25 cellular contexts compared by ENCODE assay signal in the genomic region with DNA sequence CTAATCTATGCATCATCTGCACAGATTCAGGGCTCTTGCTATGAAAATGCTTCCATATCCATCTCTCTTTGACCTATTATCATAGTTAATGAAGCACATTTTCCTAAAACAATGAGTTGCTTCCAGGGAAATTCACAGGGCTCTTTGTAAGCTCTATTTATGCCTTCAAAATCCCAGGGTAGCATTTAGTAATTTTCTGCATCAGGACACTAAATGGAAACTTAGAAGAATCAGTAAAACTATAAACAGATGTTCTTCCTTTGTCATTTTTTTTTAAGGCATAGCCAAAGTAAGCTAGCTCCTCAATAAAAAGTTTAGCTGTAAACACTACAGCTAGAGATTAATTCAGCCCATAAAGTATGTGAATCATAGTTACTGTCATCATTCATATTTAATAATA.
DNase-seq lines count a peak whose midpoint lies in the region; ATAC-seq, FAIRE-seq and TF ChIP-seq lines count a peak whose summit lies in the region.
"Had no signal": no experiment of that assay in that cellular context is flagged by ENCODE, and none has a peak within 500 bp of the region (broad histone marks: within the 10 kb centered on the region; RNA-seq: fewer than 3 reads in every experiment).

No MANE protein-coding gene starts in this region.

- DNase-seq in GM23248 (no peak), K562 (ENCODE audit: extremely low read depth in 1 of 4, low spot score in 3 of 4) (no peak), fibroblast of peridontal ligament (ENCODE audit: extremely low read depth) (peak; percentile 61), NCI-H146 (lab: John Stamatoyannopoulos, UW) (no peak), NCI-H524 (lab: John Stamatoyannopoulos, UW) (no peak)
- DNase-seq: 8988T; ACHN; AML-193; BE2C; CD4-positive, alpha-beta T cell; CD8-positive, alpha-beta memory T cell; DMS 273 treated with DMSO at 0.1 percent for 48 hours; DMS79; EL; GDM1; GOT3; HFFc6 had no signal

- no peak for FAIRE-seq in K562 (lab: Jason Lieb, UNC)
- FAIRE-seq: A549, D721Med, GM12878, GM19239, H54 had no signal

- H3K9me3 ChIP-seq in GM23248 (ENCODE audit: low read depth), result no peaks in the 10 kb centered on the region
- no peaks in the 10 kb centered on the region for H3K9me3 ChIP-seq in K562 (replicated peaks; ENCODE audit: control insufficient read depth, insufficient read depth, low read depth, low read length)
- H3K9me3 ChIP-seq: A549, BE2C, HAP-1 had no signal

- no peak for TF ChIP-seq EP300 in K562 (IDR thresholded peaks at IDR 0.05; ENCODE audit: low read length)

- H3K79me2 ChIP-seq in GM23248 (ENCODE audit: insufficient read depth) (no peaks in the 10 kb centered on the region), K562 (ENCODE audit: control insufficient read depth, insufficient read depth, low read length) (no peaks in the 10 kb centered on the region)

- H4K20me1 ChIP-seq in GM23248 (ENCODE audit: insufficient read depth) (no peaks in the 10 kb centered on the region), K562 (replicated peaks; ENCODE audit: control insufficient read depth, insufficient read depth, low read length) (no peaks in the 10 kb centered on the region)
- H4K20me1 ChIP-seq: BLaER1 treated with 17β-estradiol and CSF1 and Interleukin-3, amounts not matched to agents 10 nM and 100 nM had no signal

- POLR2A ChIA-PET in K562 (lab: Yijun Ruan, JAX), result no interaction called here

- ATAC-seq in K562, result no peak
- no peak for ATAC-seq in GM21737 (IDR thresholded peaks at IDR 0.05; ENCODE audit: unreplicated experiment)
- ATAC-seq: A549, GM12878 had no signal

- CTCF ChIA-PET in K562 (lab: Yijun Ruan, JAX; ENCODE audit: low intra/inter-chr PET ratio), result no interaction called here

- H3K36me3 ChIP-seq in GM23248 (ENCODE audit: low read depth) (no peaks in the 10 kb centered on the region), K562 (ENCODE audit: control insufficient read depth, insufficient read depth, low read length) (no peaks in the 10 kb centered on the region)
- H3K36me3 ChIP-seq: BE2C; BLaER1 treated with 17β-estradiol and CSF1 and Interleukin-3, amounts not matched to agents 10 nM and 100 nM; HAP-1 had no signal

- H3K9ac ChIP-seq in GM23248 (no peak overlapping the region), K562 (ENCODE audit: insufficient read depth in 1 of 2, low read depth in 2 of 2, low read length in 2 of 2) (no peak overlapping the region)
- H3K9ac ChIP-seq: BLaER1 treated with 17β-estradiol and CSF1 and Interleukin-3, amounts not matched to agents 10 nM and 100 nM had no signal

- no peaks in the 10 kb centered on the region for H3K4me1 ChIP-seq in GM23248 (ENCODE audit: insufficient read depth)
- H3K4me1 ChIP-seq in K562 (replicated peaks in 1 of 2; ENCODE audit: control insufficient read depth in 2 of 2, insufficient read depth in 2 of 2, low read length in 2 of 2), result 0 out of 5 replicates have a peak, but pooled peaks cover 0 to 2% of the 10 kb centered on the region in 2 experiments
- H3K4me1 ChIP-seq: A549; BE2C; BLaER1 treated with 17β-estradiol and CSF1 and Interleukin-3, amounts not matched to agents 10 nM and 100 nM; HAP-1 had no signal

- intact Hi-C loops in K562 (cut with micrococcal nuclease), result no loop called here

- no peak for TF ChIP-seq POLR2A in K562 (conservative IDR thresholded peaks at IDR 0.05)

- H3K4me2 ChIP-seq in GM23248 (ENCODE audit: unreplicated experiment), result no peak overlapping the region
- H3K4me2 ChIP-seq in K562 (ENCODE audit: insufficient read depth, low read length), result no peak overlapping the region
- H3K4me2 ChIP-seq: A549; BLaER1 treated with 17β-estradiol and CSF1 and Interleukin-3, amounts not matched to agents 10 nM and 100 nM had no signal

- BruUV-seq in K562 (replicated peaks; lab: Mats Ljungman, UMichigan), result no TSS peak

- H3K27ac ChIP-seq in GM23248, result no peak overlapping the region
- H3K27ac ChIP-seq in K562 (ENCODE audit: extremely low read depth, low read depth, low read length), result no peak overlapping the region
- H3K27ac ChIP-seq: A549; BLaER1 treated with 17β-estradiol and CSF1 and Interleukin-3, amounts not matched to agents 10 nM and 100 nM had no signal

- H3K9me2 ChIP-seq in GM23248 (ENCODE audit: insufficient read depth), result no peaks in the 10 kb centered on the region; the same call in 1 of the 2 replicates

- H3K4me3 ChIP-seq in GM23248 (no peak overlapping the region), K562 (no peak overlapping the region)
- H3K4me3 ChIP-seq: A549; BLaER1 treated with 17β-estradiol and CSF1 and Interleukin-3, amounts not matched to agents 10 nM and 100 nM; GM12878; HAP-1 had no signal

- peak overlapping the region; percentile 41; the same call in 1 of the 2 replicates for H2AFZ ChIP-seq in GM23248
- peak overlapping the region; percentile 18; the same call in 1 of the 2 replicates for H2AFZ ChIP-seq in K562 (ENCODE audit: low read depth, low read length)

- in situ Hi-C loops in GM23248 (cut with MboI) (no loop called here), K562 (cut with MboI) (no loop called here)

- no peaks in the 10 kb centered on the region for H3K27me3 ChIP-seq in GM23248 (replicated peaks; ENCODE audit: insufficient read depth)
- no peaks in the 10 kb centered on the region for H3K27me3 ChIP-seq in K562 (ENCODE audit: control insufficient read depth in 2 of 2, insufficient read depth in 2 of 2, low read length in 2 of 2)
- H3K27me3 ChIP-seq: BE2C; BLaER1 treated with 17β-estradiol and CSF1 and Interleukin-3, amounts not matched to agents 10 nM and 100 nM had no signal

- no peaks in the 10 kb centered on the region for H3F3A ChIP-seq in GM23248 (ENCODE audit: insufficient read depth)

- no peaks in the 10 kb centered on the region for H3K9me1 ChIP-seq in K562 (ENCODE audit: control insufficient read depth, insufficient read depth, low read length)

- no peak for TF ChIP-seq CTCF in K562 (IDR thresholded peaks at IDR 0.05 in 2 of 3, conservative IDR thresholded peaks at IDR 0.05 in 1 of 3; ENCODE audit: insufficient read depth in 2 of 3, low read depth in 1 of 3, low read length in 3 of 3)

- TF ChIP-seq RAD21 in K562 (CRISPR knock-in tag; conservative IDR thresholded peaks at IDR 0.05 in 1 of 2, IDR thresholded peaks at IDR 0.05 in 1 of 2), result no peak

TF ChIP-seq in K562, 482 proteins besides CTCF, POLR2A, EP300 and RAD21:
- TF ChIP-seq HNRNPH1 (optimal IDR thresholded peaks at IDR 0.05; ENCODE audit: low read depth, low read length), result no peak
- TF ChIP-seq ARID2 (IDR thresholded peaks at IDR 0.05), result no peak
- TF ChIP-seq ZBTB43 (CRISPR knock-in tag; IDR thresholded peaks at IDR 0.05), result no peak
- no peak for TF ChIP-seq NR3C1 (CRISPR knock-in tag; IDR thresholded peaks at IDR 0.05)
- TF ChIP-seq FOXP1 (CRISPR knock-in tag; IDR thresholded peaks at IDR 0.05), result no peak
- no peak for TF ChIP-seq NUFIP1 (IDR thresholded peaks at IDR 0.05; ENCODE audit: partially characterized antibody)
- no peak for TF ChIP-seq ERF (CRISPR knock-in tag; IDR thresholded peaks at IDR 0.05)
- TF ChIP-seq GATAD2B (IDR thresholded peaks at IDR 0.05; ENCODE audit: borderline replicate concordance), result no peak
- TF ChIP-seq MAFF (IDR thresholded peaks at IDR 0.05; ENCODE audit: low read length), result no peak
